In the genomic region with DNA sequence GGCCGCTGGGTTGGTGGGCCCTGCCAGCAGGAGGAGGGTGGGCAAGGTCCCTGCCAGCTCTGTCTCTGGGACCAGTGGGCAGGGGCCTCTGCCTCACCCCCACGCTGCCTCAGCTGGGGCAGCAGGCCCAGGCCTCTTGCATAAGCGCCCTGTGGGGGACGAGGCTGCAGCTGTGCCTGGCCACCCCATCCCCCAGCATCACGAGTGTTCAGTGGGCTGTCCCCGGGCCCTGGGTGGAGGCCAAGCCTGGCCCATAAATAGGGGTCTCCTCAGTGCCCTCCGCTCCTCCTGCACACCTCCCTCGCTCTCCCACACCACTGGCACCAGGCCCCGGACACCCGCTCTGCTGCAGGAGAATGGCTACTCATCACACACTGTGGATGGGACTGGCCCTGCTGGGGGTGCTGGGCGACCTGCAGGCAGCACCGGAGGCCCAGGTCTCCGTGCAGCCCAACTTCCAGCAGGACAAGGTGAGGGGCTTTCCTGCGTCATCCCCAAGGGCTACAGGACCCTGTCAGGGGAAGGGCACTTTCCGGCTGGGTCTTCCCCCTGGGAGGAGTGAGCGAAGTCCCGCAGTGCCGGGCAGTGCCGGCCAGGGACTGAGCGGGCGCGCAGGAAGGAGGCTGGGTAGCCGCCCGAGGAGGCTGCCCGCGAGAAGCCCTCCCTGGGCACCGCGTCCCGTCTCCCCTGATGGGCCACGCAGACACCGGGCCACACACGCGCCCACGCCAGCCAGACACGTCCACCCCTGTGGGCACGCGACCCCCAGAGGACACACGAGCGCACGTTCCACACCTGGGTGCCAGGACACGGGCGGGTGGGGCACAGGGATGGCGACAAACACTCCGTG, we compare ENCODE assay signal across 8 cellular contexts. TPM values are rescaled to one million over a fixed set of nuclear protein-coding genes. Genes with fewer than 3 reads are reported as not detected.
A peak's percentile ranks its signal among the peaks of the same experiment; 100 is the strongest.
DNase-seq lines count a peak whose midpoint lies in the region; ATAC-seq and TF ChIP-seq lines count a peak whose summit lies in the region.
"Had no signal": no experiment of that assay in that cellular context is flagged by ENCODE, and none has a peak within 500 bp of the region (broad histone marks: within the 10 kb centered on the region; RNA-seq: fewer than 3 reads in every experiment).

TSS of gene PTGDS (plus strand) at position 282 of the 850 bp plus-strand sequence. CDS start at position 357, 75 bp downstream.

- DNase-seq in SJSA1 (ENCODE audit: low read depth in 1 of 2, low spot score in 2 of 2) (no peak), middle frontal gyrus (ENCODE audit: extremely low spot score, low spot score) (peak; percentile 86), tibial nerve (ENCODE audit: low spot score in 2 of 2) (peak; percentile 65 to 66)
- DNase-seq in activated CD8-positive, alpha-beta memory T cell treated with anti-CD3 and anti-CD28 coated beads, Interleukin-2, amount 10 ng/mL, durations not matched to agents 7 days and 5 days: no peak

- no peak for TF ChIP-seq CTCF in tibial nerve (IDR thresholded peaks at IDR 0.05)

- no peak within 1 kb of the TSS for H3K27ac Mint-ChIP-seq in activated CD8-positive, alpha-beta memory T cell treated with anti-CD3 and anti-CD28 coated beads, Interleukin-2, amount 10 ng/mL, durations not matched to agents 7 days and 5 days

- ATAC-seq in esophagus mucosa (no peak), GM21786 (IDR thresholded peaks at IDR 0.05; ENCODE audit: unreplicated experiment) (no peak), GM21528 (IDR thresholded peaks at IDR 0.05; ENCODE audit: low FRiP score, unreplicated experiment) (no peak)
- ATAC-seq in activated CD8-positive, alpha-beta memory T cell treated with anti-CD3 and anti-CD28 coated beads, Interleukin-2, amount 10 ng/mL, durations not matched to agents 7 days and 5 days: no peak

- no peaks in the 10 kb centered on the region for H3K9me3 Mint-ChIP-seq in activated CD8-positive, alpha-beta memory T cell treated with anti-CD3 and anti-CD28 coated beads, Interleukin-2, amount 10 ng/mL, durations not matched to agents 7 days and 5 days (ENCODE audit: low read depth)

- H3K36me3 ChIP-seq in SJSA1 (no peaks in the 10 kb centered on the region), tibial nerve (peaks cover 0 to 5% (median 0%) of the 10 kb centered on the region in 3 donors)

- H3K4me3 Mint-ChIP-seq in activated CD8-positive, alpha-beta memory T cell treated with anti-CD3 and anti-CD28 coated beads, Interleukin-2, amount 10 ng/mL, durations not matched to agents 7 days and 5 days: no peak within 1 kb of the TSS

- H3K36me3 Mint-ChIP-seq in activated CD8-positive, alpha-beta memory T cell treated with anti-CD3 and anti-CD28 coated beads, Interleukin-2, amount 10 ng/mL, durations not matched to agents 7 days and 5 days: no peaks in the 10 kb centered on the region

- TF ChIP-seq POLR2A in tibial nerve (IDR thresholded peaks at IDR 0.05): peak in 1 of 2 donors; percentile 63

- H3K27me3 Mint-ChIP-seq in activated CD8-positive, alpha-beta memory T cell treated with anti-CD3 and anti-CD28 coated beads, Interleukin-2, amount 10 ng/mL, durations not matched to agents 7 days and 5 days: no peaks in the 10 kb centered on the region

- TF ChIP-seq EP300 in tibial nerve (IDR thresholded peaks at IDR 0.05): peak; percentile 44 to 77

- H3K9me3 ChIP-seq in SJSA1 (replicated peaks): no peaks in the 10 kb centered on the region
- H3K9me3 ChIP-seq in tibial nerve: no peaks in the 10 kb centered on the region

- H3K27ac ChIP-seq in SJSA1: no peak within 1 kb of the TSS
- peak within 1 kb of the TSS; percentile 32 to 90 (median 68) for H3K27ac ChIP-seq in tibial nerve

- H3K27me3 ChIP-seq in SJSA1 (replicated peaks) (peaks cover 7% of the 10 kb centered on the region; the same call in 1 of the 2 replicates), tibial nerve (no peaks in the 10 kb centered on the region)

- CTCF ChIA-PET in activated CD8-positive, alpha-beta memory T cell treated with anti-CD3 and anti-CD28 coated beads, Interleukin-2, amount 10 ng/mL, durations not matched to agents 7 days and 5 days (lab: Charles Lee): interaction anchor here (0.5 to 3.8 kb wide), 14 partner anchors 9 to 185 kb away, joined by 3 to 17 read pairs (median 4); partner anchors contain the start of genes AJM1, FBXW5 and PAXX

- 18 to 42% methylated on average over 9 to 41 of the region's 44 CpGs for WGBS in tibial nerve, 2 donors

- H3K4me3 ChIP-seq in SJSA1 (peak within 1 kb of the TSS; percentile 12; the same call in 1 of the 2 replicates), tibial nerve (peak within 1 kb of the TSS; percentile 39 to 68 (median 46))

- H3K4me1 ChIP-seq in SJSA1 (replicated peaks): peaks cover 22% of the 10 kb centered on the region
- peaks cover 0 to 81% (median 7%) of the 10 kb centered on the region in 4 donors for H3K4me1 ChIP-seq in tibial nerve

- H3K4me1 Mint-ChIP-seq in activated CD8-positive, alpha-beta memory T cell treated with anti-CD3 and anti-CD28 coated beads, Interleukin-2, amount 10 ng/mL, durations not matched to agents 7 days and 5 days: peaks cover 15% of the 10 kb centered on the region

RNA-seq across cellular contexts. Expression of gene PTGDS, which starts in this region (rescaled TPM):
- not detected in 2 replicates for total RNA-seq in SJSA1 (2014; rRNA removed; shearing (Covaris generic))
- total RNA-seq in esophagus mucosa (18.4 TPM), tibial nerve (1,000 to 10,000 TPM; 1,059 to 8,972 (median 6,550) TPM)
- 1 to 10 TPM; 1.2 to 3.2 TPM for total RNA-seq in activated CD8-positive, alpha-beta memory T cell treated with anti-CD3 and anti-CD28 coated beads, Interleukin-2, amount 10 ng/mL, durations not matched to agents 7 days and 5 days
- total RNA-seq: SK-MEL-5 had no signal

Comparison
In these comparisons a context has a peak if more than half of its experiments do, and no peak if none do; other contexts are left out.
1. RNA of gene PTGDS (total RNA-seq): 1,059 to 8,972 TPM in tibial nerve; 18.4 TPM in esophagus mucosa (single experiment), 1.2 to 3.2 TPM in activated CD8-positive, alpha-beta memory T cell treated with anti-CD3 and anti-CD28 coated beads, Interleukin-2, amount 10 ng/mL, durations not matched to agents 7 days and 5 days and not detected in SJSA1; every median in the first group is over 10 times any median in the second.
2. DNase-seq: peak in middle frontal gyrus (single experiment) and tibial nerve (2 of 2); none in SJSA1 (0 of 2) and activated CD8-positive, alpha-beta memory T cell treated with anti-CD3 and anti-CD28 coated beads, Interleukin-2, amount 10 ng/mL, durations not matched to agents 7 days and 5 days (single experiment).